In the genomic region with DNA sequence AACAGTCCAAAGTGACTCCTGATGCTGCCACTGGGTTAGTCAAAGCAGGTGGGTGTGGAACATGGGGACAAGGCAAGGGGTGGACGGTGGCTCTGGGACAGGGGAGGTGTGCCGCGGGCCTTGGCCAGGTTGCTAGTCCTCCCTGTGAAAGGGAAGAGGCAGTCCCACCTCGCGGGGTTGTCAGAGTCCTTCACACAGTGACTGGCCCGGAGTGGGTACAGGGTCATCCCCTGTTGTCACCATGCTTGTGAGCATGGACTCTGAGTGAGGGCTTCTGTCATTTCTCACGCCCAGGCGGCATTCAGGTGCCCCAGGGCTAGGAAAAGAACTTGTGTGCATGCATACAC, we compare ENCODE assay signal across 22 cellular contexts.
"Had no signal": no experiment of that assay in that cellular context is flagged by ENCODE, and none has a peak within 500 bp of the region (broad histone marks: within the 10 kb centered on the region; RNA-seq: fewer than 3 reads in every experiment).

No MANE protein-coding gene starts in this region.

- H3K4me1 ChIP-seq: uterus had no signal

- ATAC-seq: activated T-cell treated with anti-CD3 and anti-CD28 coated beads, Interleukin-2, amount 50 U/mL, for 4 hours; naive thymus-derived CD4-positive, alpha-beta T cell; stimulated activated naive B cell treated with anti-CD40 and anti-IgM and Interleukin-4, amounts not matched to agents 10 μg/mL and 1 μg/mL and 100 μg/mL, for 72 hours; T-helper 17 cell had no signal

- H3K27me3 ChIP-seq: ovary, uterus had no signal

- H3K4me3 ChIP-seq: lung, ovary, sigmoid colon, smooth muscle cell, transverse colon, uterus had no signal

- DNase-seq: activated B cell treated with CpG ODN at 0.5 μM for 24 hours; activated CD4-positive, alpha-beta T cell treated with anti-CD3 and anti-CD28 coated beads for 4 hours; activated CD4-positive, alpha-beta T cell treated with anti-CD3 and anti-CD28 coated beads, Interleukin-2, amount 50 U/mL, for 48 hours; activated CD8-positive, alpha-beta memory T cell treated with anti-CD3 and anti-CD28 coated beads, Interleukin-2, amount 50 U/mL, for 48 hours; activated naive CD4-positive, alpha-beta T cell treated with Interleukin-2 at 50 U/mL for 16 hours; activated naive CD8-positive, alpha-beta T cell treated with anti-CD3 and anti-CD28 coated beads, Interleukin-2, amount 10 ng/mL, durations not matched to agents 7 days and 5 days; activated T-cell treated with anti-CD3 and anti-CD28 coated beads, Interleukin-2, amount 50 U/mL, for 4 hours; amygdala; cerebellar nuclear complex; foreskin fibroblast; hippocampal formation; naive thymus-derived CD4-positive, alpha-beta T cell; stimulated activated CD4-positive, alpha-beta T cell treated with anti-CD3 and anti-CD28 coated beads, Interleukin-2, amount 100 ng/mL, for 48 hours; stimulated activated CD8-positive, alpha-beta memory T cell treated with anti-CD3 and anti-CD28 coated beads, Interleukin-4, amount 100 ng/mL, for 48 hours; stimulated activated naive B cell treated with anti-CD40 and anti-IgM and Interleukin-4, amounts not matched to agents 10 μg/mL and 1 μg/mL and 100 μg/mL, for 72 hours; T-helper 17 cell; transverse colon; uterus had no signal

- H3K27ac ChIP-seq: ovary, sigmoid colon, transverse colon, uterus had no signal

- H3K36me3 ChIP-seq: ovary, sigmoid colon, transverse colon, uterus had no signal

- H3K9me3 ChIP-seq: ovary, sigmoid colon, transverse colon, uterus had no signal
